ENCODE assay signal across 21 cellular contexts in the genomic region with DNA sequence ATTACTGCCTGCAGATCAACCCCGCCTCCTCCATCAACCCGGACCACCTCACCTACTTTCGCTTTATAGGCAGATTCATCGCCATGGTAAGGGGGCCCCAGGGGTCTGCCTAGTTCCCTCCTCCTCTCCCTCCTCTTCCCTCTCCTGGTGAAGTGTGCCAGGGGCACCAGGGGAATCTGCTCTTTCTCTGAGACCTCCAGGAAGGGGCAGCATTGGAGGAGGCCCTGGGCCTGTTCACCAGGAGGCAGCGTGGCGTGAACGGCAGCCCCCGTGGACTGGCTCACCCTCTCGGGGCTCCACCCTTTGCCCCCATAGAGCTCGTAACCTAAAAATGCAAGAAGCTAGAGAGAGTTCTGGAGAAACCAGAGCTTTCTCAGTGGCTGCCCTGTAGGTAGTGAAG.
"Had no signal": no experiment of that assay in that cellular context is flagged by ENCODE, and none has a peak within 500 bp of the region (broad histone marks: within the 10 kb centered on the region; RNA-seq: fewer than 3 reads in every experiment).

No MANE protein-coding gene starts in this region.

- DNase-seq: activated CD4-positive, alpha-beta memory T cell treated with anti-CD3 and anti-CD28 coated beads for 36 hours; activated CD4-positive, alpha-beta T cell treated with anti-CD3 and anti-CD28 coated beads for 48 hours; activated effector memory CD4-positive, alpha-beta T cell treated with anti-CD3 and anti-CD28 coated beads, Interleukin-2, amount 50 U/mL, for 16 hours; activated naive CD4-positive, alpha-beta T cell treated with anti-CD3 and anti-CD28 coated beads, Interleukin-2, amount 50 U/mL, for 16 hours; activated naive CD8-positive, alpha-beta T cell treated with anti-CD3 and anti-CD28 coated beads, Interleukin-2, amount 50 U/mL, for 24 hours; activated T-cell treated with anti-CD3 and anti-CD28 coated beads, Interleukin-2, amount 50 U/mL, for 72 hours; brain microvascular endothelial cell; caudate nucleus; effector memory CD4-positive, alpha-beta T cell; foreskin melanocyte; kidney glomerular epithelial cell; left ventricle myocardium superior; nucleus accumbens; right cardiac atrium; stimulated activated CD4-positive, alpha-beta T cell treated with anti-CD3 and anti-CD28 coated beads, Interleukin-1b, Interleukin-23, amount 100 ng/mL, for 48 hours; SW 1271; upper lobe of right lung had no signal

- H3K4me1 Mint-ChIP-seq: activated naive CD8-positive, alpha-beta T cell treated with anti-CD3 and anti-CD28 coated beads, Interleukin-2, amount 50 U/mL, for 24 hours; nephron; stimulated activated memory B cell treated with anti-CD40 and anti-IgM and Interleukin-4, amounts not matched to agents 10 μg/mL and 1 μg/mL and 100 μg/mL, for 72 hours had no signal

- H3K4me3 ChIP-seq: upper lobe of right lung had no signal

- H3K4me1 ChIP-seq: parathyroid adenoma, upper lobe of right lung had no signal

- H3K4me3 Mint-ChIP-seq: activated CD4-positive, alpha-beta memory T cell treated with anti-CD3 and anti-CD28 coated beads for 36 hours; activated naive CD8-positive, alpha-beta T cell treated with anti-CD3 and anti-CD28 coated beads, Interleukin-2, amount 50 U/mL, for 24 hours; activated T-cell treated with anti-CD3 and anti-CD28 coated beads, Interleukin-2, amount 50 U/mL, for 72 hours; nephron; stimulated activated memory B cell treated with anti-CD40 and anti-IgM and Interleukin-4, amounts not matched to agents 10 μg/mL and 1 μg/mL and 100 μg/mL, for 72 hours had no signal

- H3K9me3 ChIP-seq: upper lobe of right lung had no signal

- H3K27ac Mint-ChIP-seq: activated CD4-positive, alpha-beta memory T cell treated with anti-CD3 and anti-CD28 coated beads for 36 hours; activated naive CD8-positive, alpha-beta T cell treated with anti-CD3 and anti-CD28 coated beads, Interleukin-2, amount 50 U/mL, for 24 hours; activated T-cell treated with anti-CD3 and anti-CD28 coated beads, Interleukin-2, amount 50 U/mL, for 72 hours; nephron; stimulated activated memory B cell treated with anti-CD40 and anti-IgM and Interleukin-4, amounts not matched to agents 10 μg/mL and 1 μg/mL and 100 μg/mL, for 72 hours had no signal

- H3K27me3 ChIP-seq: brain microvascular endothelial cell, upper lobe of right lung had no signal

- ATAC-seq: activated naive CD8-positive, alpha-beta T cell treated with anti-CD3 and anti-CD28 coated beads, Interleukin-2, amount 50 U/mL, for 24 hours; activated T-cell treated with anti-CD3 and anti-CD28 coated beads, Interleukin-2, amount 50 U/mL, for 72 hours; esophagus mucosa; left ventricle myocardium superior; right cardiac atrium; stimulated activated memory B cell treated with anti-CD40 and anti-IgM and Interleukin-4, amounts not matched to agents 10 μg/mL and 1 μg/mL and 100 μg/mL, for 72 hours; upper lobe of right lung had no signal

- H3K9me3 Mint-ChIP-seq: activated CD4-positive, alpha-beta memory T cell treated with anti-CD3 and anti-CD28 coated beads for 36 hours; activated naive CD8-positive, alpha-beta T cell treated with anti-CD3 and anti-CD28 coated beads, Interleukin-2, amount 50 U/mL, for 24 hours; activated T-cell treated with anti-CD3 and anti-CD28 coated beads, Interleukin-2, amount 50 U/mL, for 72 hours; nephron; stimulated activated memory B cell treated with anti-CD40 and anti-IgM and Interleukin-4, amounts not matched to agents 10 μg/mL and 1 μg/mL and 100 μg/mL, for 72 hours had no signal

- H3K27ac ChIP-seq: brain microvascular endothelial cell, parathyroid adenoma, upper lobe of right lung had no signal

- H3K27me3 Mint-ChIP-seq: activated CD4-positive, alpha-beta memory T cell treated with anti-CD3 and anti-CD28 coated beads for 36 hours; activated naive CD8-positive, alpha-beta T cell treated with anti-CD3 and anti-CD28 coated beads, Interleukin-2, amount 50 U/mL, for 24 hours; stimulated activated memory B cell treated with anti-CD40 and anti-IgM and Interleukin-4, amounts not matched to agents 10 μg/mL and 1 μg/mL and 100 μg/mL, for 72 hours had no signal
